In genomic region chr12:95942532-95943230, GRCh38 we compare ENCODE assay signal across 8 cellular contexts. TPM values are rescaled to one million over a fixed set of nuclear protein-coding genes. Genes with fewer than 3 reads are reported as not detected.
DNase-seq lines count a peak whose midpoint lies in the region; ATAC-seq and TF ChIP-seq lines count a peak whose summit lies in the region.

Gene CCDC38, minus strand, starts transcription at chr12:95942614. Its CDS starts 6,105 bp downstream, at chr12:95936509.

- H3K9me3 ChIP-seq in lower lobe of right lung, result no peaks in the 10 kb centered on the region

- H3K36me3 ChIP-seq in lower lobe of right lung, result no peaks in the 10 kb centered on the region

- no peaks in the 10 kb centered on the region for H3K27me3 ChIP-seq in lower lobe of right lung (ENCODE audit: low read depth)

- TF ChIP-seq CTCF in lower lobe of right lung (IDR thresholded peaks at IDR 0.05), result no peak

- peak within 1 kb of the TSS; percentile 94 for H3K4me3 ChIP-seq in lower lobe of right lung

- intact Hi-C loops in lower lobe of right lung (cut with DNase I), result no loop called here

- DNase-seq in C1 segment of cervical spinal cord (lab: John Stamatoyannopoulos, UW), result peak in 13 of 14 donors; percentile 6 to 79 (median 57)
- peak; percentile 67 for DNase-seq in NCI-H526 treated with DMSO at 0.1 percent for 48 hours (lab: John Stamatoyannopoulos, UW)
- peak; percentile 74 to 77 for DNase-seq in activated CD4-positive, alpha-beta T cell treated with anti-CD3 and anti-CD28 coated beads, Interleukin-2, amount 50 U/mL, for 4 hours
- peak; percentile 87 for DNase-seq in ecto neural progenitor cell (ENCODE audit: low spot score)
- peak; percentile 87 for DNase-seq in lower lobe of right lung
- DNase-seq in stimulated activated CD4-positive, alpha-beta T cell treated with anti-CD3 and anti-CD28 coated beads, TNF-alpha, amount 100 ng/mL, for 4 hours (ENCODE audit: low read depth in 3 of 3), result peak; percentile 64 to 66 (median 64)

- H3K27ac ChIP-seq in lower lobe of right lung, result peak within 1 kb of the TSS; percentile 84

- H3K4me1 ChIP-seq in lower lobe of right lung, result peaks cover 7% of the 10 kb centered on the region

- ATAC-seq in GM19328 (IDR thresholded peaks at IDR 0.05; ENCODE audit: unreplicated experiment), result peak; percentile 97
- peak; percentile 99 for ATAC-seq in HG03457 (IDR thresholded peaks at IDR 0.05; ENCODE audit: unreplicated experiment)
- peak; percentile 99 for ATAC-seq in lower lobe of right lung

RNA-seq across cellular contexts. Expression of gene CCDC38, which starts in this region (rescaled TPM):
- total RNA-seq in lower lobe of right lung, result 0.24 TPM

Comparison
In these comparisons a context has a peak if more than half of its experiments do, and no peak if none do; other contexts are left out.
1. Peak in every context shown above with its lines: DNase-seq, ATAC-seq, H3K4me3 ChIP-seq and H3K27ac ChIP-seq.
2. Peak in DNase-seq, ATAC-seq, H3K4me3 ChIP-seq and H3K27ac ChIP-seq in lower lobe of right lung; RNA of the gene not detected or under 1 TPM.